ENCODE assay signal across 19 cellular contexts in the genomic region with DNA sequence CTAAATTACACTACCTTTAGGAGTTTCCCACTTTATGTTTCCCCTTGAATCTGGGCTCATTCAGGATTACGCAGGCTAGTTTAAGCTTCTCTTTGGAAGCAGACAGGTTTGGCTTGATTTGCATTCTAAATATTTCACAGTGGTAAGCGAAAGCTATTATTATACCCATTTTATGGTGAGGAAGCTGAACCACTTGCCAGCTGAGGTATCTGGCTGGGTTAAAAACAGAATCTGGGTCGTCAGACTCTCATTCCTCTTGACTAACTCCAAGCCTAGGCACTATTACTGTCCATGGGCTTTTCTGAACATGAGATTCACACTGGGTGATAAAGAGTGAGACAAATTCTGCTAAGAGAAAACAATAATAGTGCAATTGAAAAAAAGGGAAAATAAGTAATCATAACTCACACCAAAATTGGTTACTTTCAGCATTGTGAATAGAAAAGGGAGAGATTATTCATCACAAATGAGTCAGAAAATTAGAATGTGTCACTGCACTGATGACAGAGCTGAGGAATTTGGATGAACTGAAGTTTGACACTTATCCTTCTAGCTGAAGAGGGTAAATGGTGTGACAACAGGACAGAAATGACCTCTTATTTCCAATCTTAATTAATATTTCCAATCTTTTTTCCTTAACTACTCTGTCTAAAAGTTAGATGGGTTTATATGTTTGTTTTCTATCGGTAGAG.
DNase-seq lines count a peak whose midpoint lies in the region; ATAC-seq and TF ChIP-seq lines count a peak whose summit lies in the region.
"Had no signal": no experiment of that assay in that cellular context is flagged by ENCODE, and none has a peak within 500 bp of the region (broad histone marks: within the 10 kb centered on the region; RNA-seq: fewer than 3 reads in every experiment).

No MANE protein-coding gene starts in this region.

- no peaks in the 10 kb centered on the region for H3K79me2 ChIP-seq in ACC112 (ENCODE audit: control insufficient read depth, insufficient read depth, low read length, unreplicated experiment)

- H3K9me3 ChIP-seq in psoas muscle, result no peaks in the 10 kb centered on the region
- H3K9me3 ChIP-seq: HAP-1, thoracic aorta had no signal

- WGBS in psoas muscle, 3 donors, result 31 to 45% (median 39%) methylated on average over 4 of the region's 4 CpGs

- H3K4me3 ChIP-seq in ACC112 (ENCODE audit: low read depth, low read length) (0 out of 2 replicates have a peak overlapping the region, but pooled peaks have one; percentile 10), psoas muscle (peak overlapping the region; percentile 3)
- H3K4me3 ChIP-seq: HAP-1, thoracic aorta had no signal

- intact Hi-C loops in psoas muscle (cut with DNase I), result loop anchor here in 1 of 2 donors (10.0 kb wide), 1 partner anchor 120 kb away; no protein-coding TSS in a partner anchor

- H3K4me1 ChIP-seq in ACC112 (ENCODE audit: control insufficient read depth, insufficient read depth, low read length, unreplicated experiment) (peaks cover 56% of the 10 kb centered on the region), psoas muscle (peaks cover 62% of the 10 kb centered on the region)

- H3K36me3 ChIP-seq in ACC112 (ENCODE audit: insufficient read depth, low read length) (no peaks in the 10 kb centered on the region), psoas muscle (ENCODE audit: insufficient read depth in 1 of 2, low read depth in 1 of 2) (no peaks in the 10 kb centered on the region)
- H3K36me3 ChIP-seq: HAP-1, thoracic aorta had no signal

- DNase-seq in ELR (ENCODE audit: low read depth), result peak; percentile 70
- peak; percentile 23 for DNase-seq in astrocyte of the hippocampus (ENCODE audit: low read depth, low spot score)
- DNase-seq in psoas muscle, result no peak
- DNase-seq in stimulated activated CD8-positive, alpha-beta memory T cell treated with anti-CD3 and anti-CD28 coated beads, Interleukin-4, amount 100 ng/mL, for 48 hours, result no peak
- DNase-seq: activated CD4-positive, alpha-beta T cell treated with anti-CD3 and anti-CD28 coated beads, Interleukin-2, amount 50 U/mL, for 4 hours; C1 segment of cervical spinal cord; cortex of kidney; DMS 273 treated with DMSO at 0.1 percent for 48 hours; erythroblast; mesenchymal stem cell; NCI-H748 treated with DMSO at 0.1 percent for 48 hours; stimulated activated CD4-positive, alpha-beta T cell treated with anti-CD3 and anti-CD28 coated beads, Interleukin-1b, Interleukin-23, amount 100 ng/mL, for 48 hours had no signal

- H3K27ac ChIP-seq in ACC112 (ENCODE audit: low read depth, low read length) (peak overlapping the region; percentile 83), psoas muscle (peak overlapping the region; percentile 84)

- no peak overlapping the region for H2AFZ ChIP-seq in ACC112 (ENCODE audit: low read length, unreplicated experiment)

- H3K27me3 ChIP-seq in ACC112 (ENCODE audit: insufficient read depth, low read length), result no peaks in the 10 kb centered on the region
- H3K27me3 ChIP-seq in psoas muscle (ENCODE audit: insufficient read depth in 3 of 3, low read length in 2 of 3), result no peaks in the 10 kb centered on the region

- ATAC-seq in psoas muscle (peak; percentile 36 to 78 (median 68)), GM18870 (IDR thresholded peaks at IDR 0.05; ENCODE audit: unreplicated experiment) (no peak), GM21528 (IDR thresholded peaks at IDR 0.05; ENCODE audit: low FRiP score, unreplicated experiment) (no peak)
- ATAC-seq: HepG2, Panc1 had no signal

- TF ChIP-seq CTCF in psoas muscle (IDR thresholded peaks at IDR 0.05), result no peak

Comparison
In these comparisons a context has a peak if more than half of its experiments do, and no peak if none do; other contexts are left out.
1. DNase-seq: peak in ELR (single experiment) and astrocyte of the hippocampus (single experiment); none in psoas muscle (0 of 2) and stimulated activated CD8-positive, alpha-beta memory T cell treated with anti-CD3 and anti-CD28 coated beads, Interleukin-4, amount 100 ng/mL, for 48 hours (single experiment).
2. ATAC-seq: peak in psoas muscle (4 of 4); none in GM18870 (single experiment) and GM21528 (single experiment).